Comparison of ENCODE assay signal across 20 cellular contexts in the genomic region with DNA sequence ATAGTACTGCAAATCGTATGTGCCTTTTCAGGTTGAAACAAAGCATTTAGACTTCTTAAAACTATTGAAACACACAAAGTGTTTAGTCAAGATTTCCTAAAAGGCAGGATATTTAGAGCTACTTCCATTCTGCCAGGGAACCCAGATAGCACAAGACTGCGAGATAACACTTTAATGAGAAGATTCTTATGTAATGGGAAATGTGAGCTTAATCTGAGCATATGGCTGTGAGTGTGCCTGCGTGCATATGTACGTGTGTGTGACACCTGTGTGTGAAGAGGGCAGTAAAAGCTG. TPM values are rescaled to one million over a fixed set of nuclear protein-coding genes. Genes with fewer than 3 reads are reported as not detected.
DNase-seq lines count a peak whose midpoint lies in the region; ATAC-seq and TF ChIP-seq lines count a peak whose summit lies in the region.
"Had no signal": no experiment of that assay in that cellular context is flagged by ENCODE, and none has a peak within 500 bp of the region (broad histone marks: within the 10 kb centered on the region; RNA-seq: fewer than 3 reads in every experiment).

No MANE protein-coding gene starts in this region.

- H3K36me3 ChIP-seq in GM23248 (ENCODE audit: low read depth), result no peaks in the 10 kb centered on the region
- H3K36me3 ChIP-seq: HAP-1 had no signal

- H3K4me3 Mint-ChIP-seq in endothelial cell (ENCODE audit: unreplicated experiment), result no peak overlapping the region
- H3K4me3 Mint-ChIP-seq: CD4-positive, alpha-beta memory T cell; HFFc6 had no signal

- H3K36me3 Mint-ChIP-seq in endothelial cell (ENCODE audit: low read depth, unreplicated experiment), result peaks cover 7% of the 10 kb centered on the region
- H3K36me3 Mint-ChIP-seq: CD4-positive, alpha-beta memory T cell had no signal

- no peak overlapping the region for H3K4me3 ChIP-seq in GM23248
- H3K4me3 ChIP-seq: A549, GM12878, HAP-1 had no signal

- H3K4me1 ChIP-seq in GM23248 (ENCODE audit: insufficient read depth), result no peaks in the 10 kb centered on the region
- H3K4me1 ChIP-seq: A549, HAP-1 had no signal

- no peaks in the 10 kb centered on the region for H4K20me1 ChIP-seq in GM23248 (ENCODE audit: insufficient read depth)

- H2AFZ ChIP-seq in GM23248, result no peak overlapping the region

- DNase-seq in NCI-H2171 treated with DMSO at 0.1 percent for 48 hours (lab: John Stamatoyannopoulos, UW) (peak; percentile 1), NCI-H2171 (lab: John Stamatoyannopoulos, UW) (no peak), NCI-H460 (ENCODE audit: extremely low read depth, low read depth) (peak; percentile 44), endothelial cell (ENCODE audit: low spot score) (no peak), GM23248 (no peak)
- no peak for DNase-seq in activated CD4-positive, alpha-beta T cell treated with anti-CD3 and anti-CD28 coated beads for 48 hours
- DNase-seq: 8988T; C1 segment of cervical spinal cord; Calu3; CD4-positive, alpha-beta memory T cell; COR-L47; DMS79; EL; GDM1; GOT3; HFFc6 had no signal

- H3K27me3 Mint-ChIP-seq in endothelial cell (ENCODE audit: unreplicated experiment), result no peaks in the 10 kb centered on the region

- no peak overlapping the region for H3K27ac ChIP-seq in GM23248
- H3K27ac ChIP-seq: A549 had no signal

- H3K4me2 ChIP-seq in GM23248 (ENCODE audit: unreplicated experiment), result no peak overlapping the region
- H3K4me2 ChIP-seq: A549 had no signal

- ATAC-seq in GM18861 (IDR thresholded peaks at IDR 0.05; ENCODE audit: unreplicated experiment), result no peak
- ATAC-seq: A549, GM12878 had no signal

- H3K9me3 ChIP-seq in GM23248 (ENCODE audit: low read depth), result no peaks in the 10 kb centered on the region
- H3K9me3 ChIP-seq: A549, HAP-1 had no signal

- no peaks in the 10 kb centered on the region for H3K79me2 ChIP-seq in GM23248 (ENCODE audit: insufficient read depth)

- H3K27ac Mint-ChIP-seq in endothelial cell (ENCODE audit: unreplicated experiment), result peak overlapping the region; percentile 34
- H3K27ac Mint-ChIP-seq: CD4-positive, alpha-beta memory T cell; HFFc6 had no signal

- no peaks in the 10 kb centered on the region; the same call in 1 of the 2 replicates for H3K27me3 ChIP-seq in GM23248 (replicated peaks; ENCODE audit: insufficient read depth)

- no peak overlapping the region for H3K9ac ChIP-seq in GM23248

- peaks cover 34% of the 10 kb centered on the region for H3K4me1 Mint-ChIP-seq in endothelial cell (ENCODE audit: unreplicated experiment)

- no peaks in the 10 kb centered on the region for H3F3A ChIP-seq in GM23248 (ENCODE audit: insufficient read depth)

- no peaks in the 10 kb centered on the region for H3K9me3 Mint-ChIP-seq in endothelial cell (ENCODE audit: unreplicated experiment)
- H3K9me3 Mint-ChIP-seq: HFFc6 had no signal

- 84 to 94% methylated on average over 4 of the region's 4 CpGs for WGBS in GM23248 (ENCODE audit: low coverage in 1 of 2, low lambda C conversion rate in 2 of 2, missing lambda C conversion rate in 2 of 2), 2 experiments

- in situ Hi-C loops in GM23248 (cut with MboI), result no loop called here

- H3K9me2 ChIP-seq in GM23248 (ENCODE audit: insufficient read depth), result no peaks in the 10 kb centered on the region

- TF ChIP-seq CTCF in endothelial cell (IDR thresholded peaks at IDR 0.05; ENCODE audit: unreplicated experiment), result no peak

RNA-seq across cellular contexts. Expression of gene JCAD, which starts 14.3 kb away (rescaled TPM):
- 16.0 and 19.1 TPM in 2 replicates for total RNA-seq in NCI-H460 (2014; rRNA removed; shearing (Covaris generic))
- 2.8 and 3.4 TPM in 2 replicates for polyA plus RNA-seq in NCI-H460 (2014; cell fraction: nucleus; rRNA removed)
- total RNA-seq in endothelial cell (ENCODE audit: unreplicated experiment), result 234 TPM
- total RNA-seq in GM23248 (2014; rRNA removed; shearing (Covaris generic)), result 24.3 and 24.8 TPM in 2 replicates
- polyA plus RNA-seq in GM23248 (2016; fragmentation: Nextera tagmentation; extraction: Ambion mirVana), result 17.1 and 21.1 TPM in 2 replicates
- total RNA-seq: CD4-positive, alpha-beta memory T cell had no signal
- polyA plus RNA-seq: CD4-positive, alpha-beta memory T cell; GM12878 had no signal

Comparison
In these comparisons a context has a peak if more than half of its experiments do, and no peak if none do; other contexts are left out.
1. DNase-seq: peak in NCI-H2171 treated with DMSO at 0.1 percent for 48 hours (single experiment) and NCI-H460 (single experiment); none in NCI-H2171 (single experiment), endothelial cell (single experiment), activated CD4-positive, alpha-beta T cell treated with anti-CD3 and anti-CD28 coated beads for 48 hours (single experiment) and GM23248 (single experiment).